ENCODE assay signal across 2 cellular contexts in genomic region chr3:159058859-159059258, GRCh38.
A peak's percentile ranks its signal among the peaks of the same experiment; 100 is the strongest.
TF ChIP-seq lines count a peak whose summit lies in the region.

No MANE protein-coding gene starts in this region.

TF ChIP-seq in GM23338, 12 proteins besides CTCF, POLR2A, EP300 and RAD21 (continued from another document):
- TF ChIP-seq ETS1 (IDR thresholded peaks at IDR 0.05) (no peak), POLR2AphosphoS5 (IDR thresholded peaks at IDR 0.05; ENCODE audit: low read depth) (no peak), EZH2phosphoT487 (IDR thresholded peaks at IDR 0.05; ENCODE audit: unreplicated experiment) (no peak), EZH2 (IDR thresholded peaks at IDR 0.05; ENCODE audit: low read depth, unreplicated experiment) (no peak), REST (IDR thresholded peaks at IDR 0.05; ENCODE audit: unreplicated experiment) (no peak), NANOG (IDR thresholded peaks at IDR 0.05; ENCODE audit: borderline replicate concordance) (no peak), STAT1 (IDR thresholded peaks at IDR 0.05; ENCODE audit: unreplicated experiment) (no peak), ZNF114 (CRISPR knock-in tag; IDR thresholded peaks at IDR 0.05) (no peak), ZNF331 (CRISPR knock-in tag; IDR thresholded peaks at IDR 0.05; ENCODE audit: low read depth) (no peak)

TF ChIP-seq in WTC11, 78 proteins besides CTCF, POLR2A, EP300 and RAD21 (continued from another document):
- TF ChIP-seq USF2 (CRISPR knock-in tag; IDR thresholded peaks at IDR 0.05) = peak; percentile 66
- TF ChIP-seq IRF2 (CRISPR knock-in tag; IDR thresholded peaks at IDR 0.05; ENCODE audit: borderline replicate concordance, low read depth) = no peak
